In genomic region chr1:146021046-146021445, GRCh38 we compare ENCODE assay signal across 21 cellular contexts. TPM values are rescaled to one million over a fixed set of nuclear protein-coding genes. Genes with fewer than 3 reads are reported as not detected.
"Had no signal": no experiment of that assay in that cellular context is flagged by ENCODE, and none has a peak within 500 bp of the region (broad histone marks: within the 10 kb centered on the region; RNA-seq: fewer than 3 reads in every experiment).

No MANE protein-coding gene starts in this region.

- H2AFZ ChIP-seq: parathyroid adenoma had no signal

- DNase-seq: activated B cell treated with CpG ODN at 0.5 μM for 24 hours; activated CD4-positive, alpha-beta T cell treated with anti-CD3 and anti-CD28 coated beads for 48 hours; activated CD8-positive, alpha-beta memory T cell treated with anti-CD3 and anti-CD28 coated beads, Interleukin-2, amount 50 U/mL, for 48 hours; activated gamma-delta T cell treated with Interleukin-2 at 50 U/mL for 16 hours; amygdala; body of pancreas; cortex of kidney; effector CD4-positive, alpha-beta T cell; kidney glomerular epithelial cell; lower lobe of right lung; retina; T-helper 2 cell; trophoblast cell had no signal

- H3K27me3 ChIP-seq: body of pancreas had no signal

- H3K27ac ChIP-seq: body of pancreas, esophagus muscularis mucosa, lower lobe of right lung, parathyroid adenoma, suprapubic skin had no signal

- ATAC-seq: body of pancreas had no signal

- H3K9ac ChIP-seq: parathyroid adenoma had no signal

- H3K79me2 ChIP-seq: parathyroid adenoma had no signal

- H3K9me3 Mint-ChIP-seq: activated B cell treated with CpG ODN at 0.5 μM for 24 hours; central memory CD8-positive, alpha-beta T cell; mesothelial cell of epicardium; stimulated activated naive CD8-positive, alpha-beta T cell treated with anti-CD3 and anti-CD28 coated beads, Interleukin-15, Interleukin-2, amounts not matched to agents 100 ng/mL and 50 ng/mL, for 24 hours had no signal

- H3K4me1 ChIP-seq: parathyroid adenoma had no signal

- H3K36me3 Mint-ChIP-seq: activated naive CD8-positive, alpha-beta T cell; mesothelial cell of epicardium had no signal

- H3K36me3 ChIP-seq: esophagus muscularis mucosa, lower lobe of right lung, suprapubic skin had no signal

- FAIRE-seq: TTC549 had no signal

- H3K4me3 Mint-ChIP-seq: activated B cell treated with CpG ODN at 0.5 μM for 24 hours; activated naive CD8-positive, alpha-beta T cell; central memory CD8-positive, alpha-beta T cell; mesothelial cell of epicardium; stimulated activated naive CD8-positive, alpha-beta T cell treated with anti-CD3 and anti-CD28 coated beads, Interleukin-15, Interleukin-2, amounts not matched to agents 100 ng/mL and 50 ng/mL, for 24 hours had no signal

- H3K4me3 ChIP-seq: body of pancreas, esophagus muscularis mucosa, lower lobe of right lung, suprapubic skin had no signal

- H3K9me3 ChIP-seq: body of pancreas, esophagus muscularis mucosa, lower lobe of right lung, suprapubic skin had no signal

- H3K27ac Mint-ChIP-seq: activated B cell treated with CpG ODN at 0.5 μM for 24 hours; activated naive CD8-positive, alpha-beta T cell; mesothelial cell of epicardium; stimulated activated naive CD8-positive, alpha-beta T cell treated with anti-CD3 and anti-CD28 coated beads, Interleukin-15, Interleukin-2, amounts not matched to agents 100 ng/mL and 50 ng/mL, for 24 hours had no signal

RNA-seq across cellular contexts. Expression of gene HJV, which starts 0.5 kb away (rescaled TPM):
- total RNA-seq: activated B cell treated with CpG ODN at 0.5 μM for 24 hours, body of pancreas, esophagus muscularis mucosa, lower lobe of right lung, mesothelial cell of epicardium, suprapubic skin had no signal
